ENCODE assay signal across 1 cellular context in genomic region chr9:4622016-4622415, GRCh38.
TF ChIP-seq lines count a peak whose summit lies in the region.

No MANE protein-coding gene starts in this region.

TF ChIP-seq in H1, 55 proteins besides CTCF, POLR2A, EP300 and RAD21:
- TF ChIP-seq CBX8 (IDR thresholded peaks at IDR 0.05; ENCODE audit: borderline replicate concordance, low read depth, low read length) = no peak
- no peak for TF ChIP-seq CHD2 (IDR thresholded peaks at IDR 0.05; ENCODE audit: low read length)
TF ChIP-seq in H1: peak in this region for 0.
